In the genomic region with DNA sequence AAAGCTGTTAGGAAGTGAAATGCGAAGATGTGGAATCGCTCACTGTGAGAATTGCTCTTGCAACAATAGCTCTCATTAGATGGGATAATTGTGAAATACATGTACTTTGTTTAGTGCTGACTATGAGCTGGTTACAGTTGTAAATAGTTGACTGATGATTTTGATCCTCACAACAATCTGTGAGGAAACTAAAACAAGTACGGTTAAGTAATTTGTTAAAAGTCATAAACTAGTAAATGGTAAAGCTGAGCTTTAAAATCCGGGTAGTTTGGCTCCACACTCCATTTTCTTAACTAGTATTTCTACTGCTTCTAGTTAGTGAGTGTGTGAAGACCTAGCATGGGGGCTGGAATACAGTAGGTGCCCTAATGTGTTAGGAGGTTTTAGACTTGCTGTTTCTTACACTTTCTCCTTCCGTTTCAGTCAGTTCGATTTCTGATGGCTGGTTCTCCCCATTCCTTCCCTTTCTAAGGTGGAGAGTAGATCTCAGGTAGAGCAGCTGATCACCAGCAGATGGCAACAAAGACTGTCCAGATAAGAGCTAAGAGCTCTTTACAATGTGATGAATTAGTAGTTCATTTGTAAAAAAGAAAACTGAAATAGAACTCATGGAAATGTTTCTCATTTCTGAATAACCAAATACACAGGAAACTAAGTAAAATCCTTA, we compare ENCODE assay signal across 9 cellular contexts. TPM values are rescaled to one million over a fixed set of nuclear protein-coding genes. Genes with fewer than 3 reads are reported as not detected.
DNase-seq lines count a peak whose midpoint lies in the region; ATAC-seq, FAIRE-seq and TF ChIP-seq lines count a peak whose summit lies in the region.
"Had no signal": no experiment of that assay in that cellular context is flagged by ENCODE, and none has a peak within 500 bp of the region (broad histone marks: within the 10 kb centered on the region; RNA-seq: fewer than 3 reads in every experiment).

No MANE protein-coding gene starts in this region.

- H2AFZ ChIP-seq in SK-N-SH (ENCODE audit: low read depth) (no peak overlapping the region), H1 (ENCODE audit: low read length) (no peak overlapping the region)

- H2AK5ac ChIP-seq in H1 (ENCODE audit: low read depth, low read length) = no peak overlapping the region

- no peaks in the 10 kb centered on the region for H3K9me3 Mint-ChIP-seq in CD8-positive, alpha-beta T cell
- no peaks in the 10 kb centered on the region for H3K9me3 Mint-ChIP-seq in naive B cell

- H2BK20ac ChIP-seq in H1 (ENCODE audit: low read length) = no peak overlapping the region

- H3F3A ChIP-seq in SK-N-SH (replicated peaks; ENCODE audit: insufficient read depth) = peaks cover 4% of the 10 kb centered on the region

- no peak overlapping the region for H4K5ac ChIP-seq in H1 (ENCODE audit: insufficient read length, low read depth, low read length)

- no peaks in the 10 kb centered on the region for H3K9me2 ChIP-seq in SK-N-SH

- no peaks in the 10 kb centered on the region for H3K9me3 ChIP-seq in CD8-positive, alpha-beta T cell (ENCODE audit: low read length)
- H3K9me3 ChIP-seq in SK-N-SH (no peaks in the 10 kb centered on the region), H1 (ENCODE audit: insufficient read depth in 2 of 2, low read depth in 1 of 2, low read length in 1 of 2) (no peaks in the 10 kb centered on the region)
- H3K9me3 ChIP-seq: neutrophil had no signal

- no peak overlapping the region for H4K8ac ChIP-seq in H1 (ENCODE audit: extremely low read depth, insufficient read depth, low read length)

- H3K27ac Mint-ChIP-seq in CD8-positive, alpha-beta T cell = no peak overlapping the region
- H3K27ac Mint-ChIP-seq in naive B cell = peak overlapping the region in 4 of 6 donors; percentile 44 to 52 (median 48)

- H4K91ac ChIP-seq in H1 (replicated peaks; ENCODE audit: insufficient read length, low read length) = no peak overlapping the region

- no peak overlapping the region for H3K27ac ChIP-seq in CD8-positive, alpha-beta T cell (ENCODE audit: low read depth, low read length)
- no peak overlapping the region for H3K27ac ChIP-seq in SK-N-SH (ENCODE audit: low read depth in 2 of 2, low read length in 1 of 2)
- H3K27ac ChIP-seq in H1 (ENCODE audit: low read depth, low read length) = no peak overlapping the region
- H3K27ac ChIP-seq: neutrophil had no signal

- H3K18ac ChIP-seq in H1 (ENCODE audit: extremely low read depth, low read length) = no peak overlapping the region

- peak in 4 of 7 experiments; percentile 34 to 52 (median 36) for DNase-seq in CD8-positive, alpha-beta T cell
- peak; percentile 18 for DNase-seq in NCI-H1048 (lab: John Stamatoyannopoulos, UW)
- DNase-seq in SK-N-SH = peak; percentile 55
- no peak for DNase-seq in H1 (ENCODE audit: low read depth in 1 of 2, low spot score in 2 of 2)
- DNase-seq in naive B cell = peak; percentile 43

- H2BK15ac ChIP-seq in H1 (ENCODE audit: low read length) = no peak overlapping the region

- H2BK5ac ChIP-seq in H1 (ENCODE audit: low read depth, low read length) = no peak overlapping the region

- no peak for TF ChIP-seq POLR2A in H1 (IDR thresholded peaks at IDR 0.05; ENCODE audit: control extremely low read depth in 1 of 2, low read depth in 2 of 2, low read length in 2 of 2)

- H2BK12ac ChIP-seq in H1 (ENCODE audit: low read depth, low read length) = no peak overlapping the region

- peaks cover 41% of the 10 kb centered on the region for H3K4me1 Mint-ChIP-seq in CD8-positive, alpha-beta T cell (ENCODE audit: low read depth)
- H3K4me1 Mint-ChIP-seq in naive B cell = peaks cover 39 to 44% (median 43%) of the 10 kb centered on the region in 3 donors

- TF ChIP-seq CTCF in CD8-positive, alpha-beta T cell (IDR thresholded peaks at IDR 0.05) = peak; percentile 32
- TF ChIP-seq CTCF in SK-N-SH (IDR thresholded peaks at IDR 0.05) (peak; percentile 64), H1 (IDR thresholded peaks at IDR 0.05; ENCODE audit: control extremely low read depth in 1 of 3, insufficient read depth in 1 of 3, low read depth in 1 of 3, low read length in 3 of 3) (peak in 2 of 3 experiments; percentile 66 to 79; a peak in 3 of 4 replicates)

- no peak overlapping the region for H3K4me3 ChIP-seq in CD8-positive, alpha-beta T cell (ENCODE audit: low read depth, low read length)
- no peak overlapping the region; a peak in 1 of 4 replicates for H3K4me3 ChIP-seq in SK-N-SH (ENCODE audit: low read depth in 2 of 2, low read length in 1 of 2)
- H3K4me3 ChIP-seq in H1 (ENCODE audit: extremely low read depth in 1 of 4, insufficient read depth in 2 of 4, low read depth in 3 of 4, low read length in 4 of 4) = no peak overlapping the region

- no peaks in the 10 kb centered on the region for H3K23me2 ChIP-seq in H1 (ENCODE audit: low read depth, low read length)

- intact Hi-C loops in CD8-positive, alpha-beta T cell (cut with DNase I, micrococcal nuclease) = loop anchor here (1.0 to 10.0 kb wide), 8 partner anchors 98 to 1444 kb away; a partner anchor contains a TSS

- H3K36me3 ChIP-seq in CD8-positive, alpha-beta T cell (ENCODE audit: insufficient read depth, low read length) = no peaks in the 10 kb centered on the region
- H3K36me3 ChIP-seq in SK-N-SH (replicated peaks in 1 of 2; ENCODE audit: control insufficient read depth in 1 of 2, insufficient read depth in 2 of 2, low read length in 1 of 2) (no peaks in the 10 kb centered on the region), H1 (ENCODE audit: control insufficient read depth in 2 of 4, insufficient read depth in 4 of 4, low read length in 3 of 4) (no peaks in the 10 kb centered on the region)
- H3K36me3 ChIP-seq: neutrophil had no signal

- FAIRE-seq in H1 (lab: Jason Lieb, UNC) = peak; percentile 72

- H3K36me3 Mint-ChIP-seq in CD8-positive, alpha-beta T cell = peaks cover 5% of the 10 kb centered on the region
- no peaks in the 10 kb centered on the region for H3K36me3 Mint-ChIP-seq in naive B cell

- TF ChIP-seq EP300 in SK-N-SH (IDR thresholded peaks at IDR 0.05; ENCODE audit: borderline replicate concordance in 1 of 2, low read depth in 1 of 2, low read length in 1 of 2) = no peak
- no peak for TF ChIP-seq EP300 in H1 (IDR thresholded peaks at IDR 0.05; ENCODE audit: borderline replicate concordance in 1 of 2, low read depth in 2 of 2, low read length in 2 of 2)

- POLR2A ChIA-PET in CD8-positive, alpha-beta T cell (lab: Charles Lee) = interaction anchor here (0.7 to 4.0 kb wide), 5 partner anchors 17 to 1641 kb away, joined by 3 to 20 read pairs (median 3); a partner anchor contains a TSS
- POLR2A ChIA-PET in SK-N-SH (lab: Yijun Ruan, JAX) (interaction anchor here (1.3 to 1.8 kb wide), 2 partner anchors 166 to 265 kb away, joined by 3 to 8 read pairs; a partner anchor contains a TSS), H1 (lab: Charles Lee; ENCODE audit: partially characterized antibody) (interaction anchor here (0.6 to 3.1 kb wide), 2 partner anchors 264 to 1827 kb away, joined by 3 to 10 read pairs; a partner anchor contains a TSS)

- H3K4me3 Mint-ChIP-seq in CD8-positive, alpha-beta T cell = no peak overlapping the region
- no peak overlapping the region for H3K4me3 Mint-ChIP-seq in naive B cell

- ATAC-seq in CD8-positive, alpha-beta T cell = no peak
- ATAC-seq in GM18861 (IDR thresholded peaks at IDR 0.05; ENCODE audit: unreplicated experiment) (peak; percentile 28), naive B cell (ENCODE audit: low read depth in 2 of 2) (peak in 1 of 2 donors; percentile 10), HG03460 (IDR thresholded peaks at IDR 0.05; ENCODE audit: unreplicated experiment) (no peak), GM19397 (IDR thresholded peaks at IDR 0.05; ENCODE audit: unreplicated experiment) (no peak)

- H3K4ac ChIP-seq in H1 (replicated peaks; ENCODE audit: insufficient read length, low read depth, low read length) = no peak overlapping the region

- no peak overlapping the region for H2BK120ac ChIP-seq in H1 (replicated peaks; ENCODE audit: low read depth, low read length)

- no peaks in the 10 kb centered on the region for H3K79me1 ChIP-seq in H1 (ENCODE audit: low read depth, low read length)

- H3K79me2 ChIP-seq in SK-N-SH (ENCODE audit: insufficient read depth) = no peaks in the 10 kb centered on the region
- H3K79me2 ChIP-seq in H1 (ENCODE audit: control insufficient read depth in 1 of 2, insufficient read depth in 2 of 2, low read length in 2 of 2) = no peaks in the 10 kb centered on the region

- no peak overlapping the region for H3K23ac ChIP-seq in H1 (ENCODE audit: insufficient read length)

- H3K9ac ChIP-seq in SK-N-SH (no peak overlapping the region), H1 (replicated peaks in 1 of 4; ENCODE audit: extremely low read depth in 1 of 4, low read depth in 3 of 4, low read length in 3 of 4) (no peak overlapping the region)

- TF ChIP-seq RAD21 in SK-N-SH (IDR thresholded peaks at IDR 0.05; ENCODE audit: low read length) = peak; percentile 82
- TF ChIP-seq RAD21 in H1 (IDR thresholded peaks at IDR 0.05 in 1 of 2, conservative IDR thresholded peaks at IDR 0.05 in 1 of 2; ENCODE audit: low read depth in 2 of 2, low read length in 2 of 2) = peak; percentile 80 to 82

- no peak overlapping the region for H3K56ac ChIP-seq in H1 (replicated peaks; ENCODE audit: insufficient read length, low read depth, low read length)

- H3K4me2 ChIP-seq in SK-N-SH = no peak overlapping the region
- no peak overlapping the region for H3K4me2 ChIP-seq in H1 (ENCODE audit: insufficient read depth in 1 of 2, low read depth in 2 of 2, low read length in 2 of 2)

- WGBS in SK-N-SH (ENCODE audit: low lambda C conversion rate) = 30% methylated on average over 6 of the region's 6 CpGs
- 72% methylated on average over 6 of the region's 6 CpGs; no CpG with 5 or more reads in 1 of the 2 experiments for WGBS in H1 (ENCODE audit: extremely low coverage in 1 of 2, insufficient coverage in 1 of 2, insufficient read length in 1 of 2, insufficient replicate concordance in 2 of 2, low coverage in 1 of 2, low lambda C conversion rate in 2 of 2, missing lambda C conversion rate in 1 of 2), 2 experiments

- H3K4me1 ChIP-seq in CD8-positive, alpha-beta T cell (ENCODE audit: insufficient read depth, low read length) = peaks cover 16% of the 10 kb centered on the region
- H3K4me1 ChIP-seq in SK-N-SH (ENCODE audit: control insufficient read depth in 1 of 2, insufficient read depth in 2 of 2, low read depth in 1 of 2, low read length in 1 of 2) (peaks cover 0 to 3% of the 10 kb centered on the region in 2 experiments; a peak in 2 of 4 replicates), H1 (replicated peaks in 1 of 4; ENCODE audit: control insufficient read depth in 3 of 4, insufficient read depth in 4 of 4, low read length in 3 of 4) (peaks cover 0 to 11% (median under 1%) of the 10 kb centered on the region in 4 experiments; a peak in 4 of 7 replicates)

- H3K27me3 Mint-ChIP-seq in CD8-positive, alpha-beta T cell (ENCODE audit: low read depth) = no peaks in the 10 kb centered on the region
- H3K27me3 Mint-ChIP-seq in naive B cell = peaks cover 0 to 3% (median 0%) of the 10 kb centered on the region in 3 donors

- no peaks in the 10 kb centered on the region for H3K27me3 ChIP-seq in CD8-positive, alpha-beta T cell (ENCODE audit: insufficient read depth, low read length)
- H3K27me3 ChIP-seq in SK-N-SH (ENCODE audit: insufficient read depth) (no peaks in the 10 kb centered on the region; the same call in 1 of the 2 replicates), H1 (replicated peaks in 1 of 4; ENCODE audit: control insufficient read depth in 3 of 4, extremely low read depth in 1 of 4, insufficient read depth in 3 of 4, low read length in 3 of 4) (peaks cover 0 to 7% (median 0%) of the 10 kb centered on the region in 4 experiments; a peak in 3 of 7 replicates)

- H3K14ac ChIP-seq in H1 (ENCODE audit: insufficient read length) = no peak overlapping the region

- CTCF ChIA-PET in CD8-positive, alpha-beta T cell (lab: Charles Lee) = interaction anchor here (0.6 to 6.0 kb wide), 66 partner anchors 10 to 1215 kb away, joined by 3 to 94 read pairs (median 5); a partner anchor contains a TSS
- CTCF ChIA-PET in SK-N-SH (lab: Yijun Ruan, JAX) = interaction anchor here (0.6 to 9.0 kb wide), 67 partner anchors 10 to 1875 kb away, joined by 3 to 198 read pairs (median 6); a partner anchor contains a TSS
- CTCF ChIA-PET in H1 (lab: Charles Lee; ENCODE audit: partially characterized antibody) = interaction anchor here (0.6 to 5.6 kb wide), 118 partner anchors 7 to 1442 kb away, joined by 3 to 138 read pairs (median 5); a partner anchor contains a TSS

- H4K20me1 ChIP-seq in SK-N-SH (ENCODE audit: insufficient read depth) (no peaks in the 10 kb centered on the region), H1 (replicated peaks in 1 of 2; ENCODE audit: control insufficient read depth in 1 of 2, insufficient read depth in 2 of 2, low read length in 2 of 2) (no peaks in the 10 kb centered on the region)

RNA-seq across cellular contexts. Expression of a gene that starts 16.3 kb away (rescaled TPM):
- total RNA-seq in CD8-positive, alpha-beta T cell = 10 to 100 TPM; 10.7 to 12.6 TPM
- 9.3 and 10.9 TPM in 2 replicates for polyA plus RNA-seq in SK-N-SH (2012; rRNA removed)
- 6.9 and 7.9 TPM in 2 replicates for polyA plus RNA-seq in SK-N-SH (2012; cell fraction: cytosol; rRNA removed)
- 33.4 and 40.1 TPM in 2 replicates for polyA plus RNA-seq in SK-N-SH (2012; cell fraction: nucleus; rRNA removed)
- total RNA-seq in H1 (2021; fragmentation: NEBNext Ultra II Directional; extraction: Animal tissue kit (Norgen Biotek cat#: 25700)) = 12.9 and 13.8 TPM in 2 replicates
- polyA plus RNA-seq in H1 (2011; rRNA removed) = 6.0 and 8.3 TPM in 2 replicates
- 12.8 TPM for polyA plus RNA-seq in H1 (2011; cell fraction: cytosol; rRNA removed)
- 11.9 TPM for polyA plus RNA-seq in H1 (2011; cell fraction: nucleus; rRNA removed)
- polyA plus RNA-seq in H1 (2012, experiment 1 of 2) = 14.8 to 27.9 TPM (median 18.0 TPM) in 4 replicates
- polyA plus RNA-seq in H1 (2012, experiment 2 of 2) = 1.7 TPM
- 18.0 TPM for polyA plus RNA-seq in H1 (2013, experiment 1 of 2)
- 15.8 TPM for polyA plus RNA-seq in H1 (2013, experiment 2 of 2)
- polyA minus RNA-seq in H1 (2011; rRNA and poly(A)+ RNA removed) = 12.3 and 19.3 TPM in 2 replicates
- polyA minus RNA-seq in H1 (2011; cell fraction: cytosol; rRNA and poly(A)+ RNA removed) = 9.8 TPM
- 15.2 TPM for polyA minus RNA-seq in H1 (2011; cell fraction: nucleus; rRNA and poly(A)+ RNA removed)
- 10 to 100 TPM; 16.5 to 28.2 (median 21.6) TPM for polyA plus RNA-seq in naive B cell (ENCODE audit: low read depth in 6 of 6)

Comparison
In these comparisons a context has a peak if more than half of its experiments do, and no peak if none do; other contexts are left out.
1. DNase-seq: peak in CD8-positive, alpha-beta T cell (4 of 7), NCI-H1048 (single experiment), SK-N-SH (single experiment) and naive B cell (single experiment); none in H1 (0 of 2).
2. Peak in every context shown above with its lines, with median percentiles within 50 percentile points of each other: CTCF ChIP-seq.